34 cellular contexts compared by ENCODE assay signal in the genomic region with DNA sequence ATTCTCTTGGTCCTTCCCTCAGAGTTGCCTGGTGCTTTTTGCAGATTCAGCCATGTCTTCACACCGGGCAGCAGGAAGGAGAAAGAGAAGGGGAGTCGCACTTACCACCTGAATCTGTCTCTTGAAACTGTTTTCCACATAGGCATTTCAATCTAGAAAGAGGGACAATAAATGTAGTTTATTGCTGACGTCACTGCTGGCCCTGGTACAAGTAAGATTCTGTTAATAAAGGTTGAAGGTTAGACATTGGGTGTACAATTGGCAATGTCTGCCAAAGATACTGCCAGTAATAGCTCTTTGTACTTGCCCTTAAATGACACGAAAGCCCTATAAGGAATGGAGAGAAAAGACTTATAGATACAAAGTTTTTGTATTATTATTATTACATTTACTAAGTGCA.
"Had no signal": no experiment of that assay in that cellular context is flagged by ENCODE, and none has a peak within 500 bp of the region (broad histone marks: within the 10 kb centered on the region; RNA-seq: fewer than 3 reads in every experiment).

No MANE protein-coding gene starts in this region.

- DNase-seq: Karpas-422, Kasumi-1, MG63, MM.1S, MV-4-11, NCI-H1048, NCI-H1092, NCI-H1092 treated with DMSO at 0.1 percent for 48 hours, NCI-H1105, NCI-H1105 treated with DMSO at 0.1 percent for 48 hours, NCI-H1417, NCI-H1417 treated with DMSO at 0.1 percent for 48 hours, NCI-H1436, NCI-H1436 treated with DMSO at 0.1 percent for 48 hours, NCI-H146, NCI-H1694, NCI-H1694 treated with DMSO at 0.1 percent for 48 hours, NCI-H187, NCI-H187 treated with DMSO at 0.1 percent for 48 hours, NCI-H1930, NCI-H2029, NCI-H2029 treated with DMSO at 0.1 percent for 48 hours, NCI-H2081, NCI-H2081 treated with DMSO at 0.1 percent for 48 hours, NCI-H2107, NCI-H2171, NCI-H2171 treated with DMSO at 0.1 percent for 48 hours, NCI-H2227 treated with DMSO at 0.1 percent for 48 hours, NCI-H226, NCI-H345, NCI-H446, NCI-H446 treated with DMSO at 0.1 percent for 48 hours, NCI-H510A had no signal

- H3K9ac ChIP-seq: KMS-11 had no signal

- H3K4me2 ChIP-seq: KMS-11 had no signal

- H3K27ac ChIP-seq: KMS-11 had no signal

- H3K36me3 ChIP-seq: MG63 had no signal

- H3K4me3 ChIP-seq: MG63 had no signal

- H3K9me3 ChIP-seq: MG63 had no signal
